ENCODE assay signal across 8 cellular contexts in the genomic region with DNA sequence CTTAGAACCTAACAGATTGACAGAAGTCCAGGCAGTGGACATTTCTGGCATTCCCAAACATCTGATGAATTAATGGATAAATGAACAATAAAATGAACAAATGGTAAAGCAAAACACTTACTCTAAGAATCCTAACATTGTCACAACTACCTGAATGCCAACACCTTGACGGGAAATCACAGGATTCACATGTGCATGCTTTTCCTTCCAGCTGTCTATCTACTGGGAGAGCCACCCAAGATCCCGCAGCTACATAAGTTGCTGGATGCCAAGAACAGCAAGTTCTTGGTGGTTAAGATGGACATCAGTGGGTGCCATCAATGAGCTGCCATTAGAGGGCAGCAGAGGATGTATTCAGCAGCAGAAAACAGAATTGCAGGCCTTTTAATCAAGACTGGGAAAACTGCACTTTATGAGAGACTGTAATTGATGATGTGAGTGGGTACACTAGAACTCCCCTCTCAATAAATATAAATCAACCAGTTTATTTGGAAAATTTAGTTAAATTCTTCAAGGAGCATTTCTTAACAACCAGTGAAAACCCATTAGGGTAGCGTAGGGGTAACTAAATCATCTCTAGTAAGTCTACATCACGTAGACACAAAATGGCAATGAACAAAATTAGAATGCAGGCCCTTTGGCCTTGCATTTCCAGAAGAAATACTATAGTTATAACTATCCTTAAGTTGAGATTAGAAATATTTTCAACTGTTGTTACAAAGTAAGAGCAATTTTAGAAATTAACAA. TPM values are rescaled to one million over a fixed set of nuclear protein-coding genes. Genes with fewer than 3 reads are reported as not detected.
DNase-seq lines count a peak whose midpoint lies in the region; ATAC-seq lines count a peak whose summit lies in the region.

No MANE protein-coding gene starts in this region.

- in situ Hi-C loops in SK-MEL-5 (cut with HindIII; ENCODE audit: low pct_unique_long_range_greater_than_20kb, low sequenced_read_pairs): no loop called here

- intact Hi-C loops in sciatic nerve (cut with DNase I): no loop called here

- DNase-seq in ELF-1 (ENCODE audit: low read depth, low spot score): peak; percentile 74
- peak; percentile 63 for DNase-seq in M059J (ENCODE audit: low read depth)
- peak; percentile 84 for DNase-seq in SK-MEL-5 (ENCODE audit: low read depth, low spot score)
- peak in 43 of 56 donors; percentile 3 to 88 (median 47) for DNase-seq in amygdala (lab: John Stamatoyannopoulos, UW)
- DNase-seq in hepatic stellate cell (ENCODE audit: low spot score): peak; percentile 43
- peak; percentile 75 for DNase-seq in sciatic nerve (ENCODE audit: low spot score)
- DNase-seq in mesenteric fat pad (ENCODE audit: low spot score): no peak

- peak; percentile 95 for ATAC-seq in GM21723 (IDR thresholded peaks at IDR 0.05; ENCODE audit: unreplicated experiment)
- peak; percentile 93 for ATAC-seq in sciatic nerve

RNA-seq across cellular contexts. Expression of a gene that starts 45.6 kb away (rescaled TPM):
- 4.4 and 7.1 TPM in 2 replicates for total RNA-seq in M059J (2014; rRNA removed; shearing (Covaris generic))
- total RNA-seq in SK-MEL-5 (2014; rRNA removed; shearing (Covaris generic)): 14.3 and 26.0 TPM in 2 replicates
- polyA plus RNA-seq in SK-MEL-5 (2015; cell fraction: cytosol; rRNA removed): 18.9 and 19.0 TPM in 2 replicates
- 33.6 and 36.9 TPM in 2 replicates for polyA plus RNA-seq in SK-MEL-5 (2015; cell fraction: nucleus; rRNA removed)
- 139 TPM for total RNA-seq in sciatic nerve
- total RNA-seq in mesenteric fat pad: 167 TPM
